1 cellular context compared by ENCODE assay signal in genomic region chr2:69741281-69742169, GRCh38.
TF ChIP-seq lines count a peak whose summit lies in the region.

Gene ANXA4, plus strand, starts transcription at chr2:69742134. Its CDS starts 39,432 bp downstream, at chr2:69781566.

TF ChIP-seq in HepG2, 621 proteins besides CTCF, POLR2A, EP300 and RAD21 (continued from another document and continues in another):
- TF ChIP-seq ETS1 (CRISPR knock-in tag; IDR thresholded peaks at IDR 0.05) (0 out of 2 replicates have a peak, but pooled peaks have one; percentile 31), ZNF280B (CRISPR knock-in tag; IDR thresholded peaks at IDR 0.05; ENCODE audit: borderline replicate concordance) (peak; percentile 92), MED1 (CRISPR knock-in tag; IDR thresholded peaks at IDR 0.05) (peak; percentile 78), NCOA1 (CRISPR knock-in tag; IDR thresholded peaks at IDR 0.05) (peak; percentile 96; the same call in 1 of the 2 replicates), EED (CRISPR knock-in tag; IDR thresholded peaks at IDR 0.05) (peak; percentile 87; the same call in 1 of the 2 replicates), KAT8 (CRISPR knock-in tag; IDR thresholded peaks at IDR 0.05) (peak; percentile 92), TBX3 (IDR thresholded peaks at IDR 0.05; ENCODE audit: borderline replicate concordance) (no peak), LCORL (IDR thresholded peaks at IDR 0.05) (no peak), LCORL (CRISPR knock-in tag; IDR thresholded peaks at IDR 0.05) (peak; percentile 96), HNF4G (IDR thresholded peaks at IDR 0.05; ENCODE audit: borderline replicate concordance, low read depth, low read length) (no peak; the same call in 1 of the 2 replicates), HNF4G (CRISPR knock-in tag; IDR thresholded peaks at IDR 0.05; ENCODE audit: borderline replicate concordance, low read depth) (peak; percentile 34; the same call in 1 of the 2 replicates), ARID3A (IDR thresholded peaks at IDR 0.05; ENCODE audit: low read depth, low read length) (no peak), ZNF296 (CRISPR knock-in tag; conservative IDR thresholded peaks at IDR 0.05) (peak; percentile 79), HOXA7 (CRISPR knock-in tag; IDR thresholded peaks at IDR 0.05) (no peak), NR3C1 (CRISPR knock-in tag; IDR thresholded peaks at IDR 0.05) (no peak), KMT2B (CRISPR knock-in tag; IDR thresholded peaks at IDR 0.05) (no peak), ZNF607 (CRISPR knock-in tag; IDR thresholded peaks at IDR 0.05; ENCODE audit: borderline replicate concordance) (peak; percentile 28), ZNF746 (CRISPR knock-in tag; IDR thresholded peaks at IDR 0.05) (no peak; the same call in none of the 2 replicates), ZNF431 (CRISPR knock-in tag; IDR thresholded peaks at IDR 0.05; ENCODE audit: borderline replicate concordance, low read depth) (peak; percentile 19; the same call in 1 of the 2 replicates), RFXANK (CRISPR knock-in tag; IDR thresholded peaks at IDR 0.05) (peak; percentile 48; the same call in 1 of the 2 replicates), ZNF17 (CRISPR knock-in tag; IDR thresholded peaks at IDR 0.05) (no peak; the same call in 1 of the 2 replicates), HNF1A (IDR thresholded peaks at IDR 0.05; ENCODE audit: low read depth) (no peak), HNF1A (CRISPR knock-in tag; IDR thresholded peaks at IDR 0.05; ENCODE audit: borderline replicate concordance) (no peak; the same call in 1 of the 2 replicates), SALL2 (CRISPR knock-in tag; IDR thresholded peaks at IDR 0.05) (peak; percentile 36; the same call in 1 of the 2 replicates), ZNF10 (CRISPR knock-in tag; IDR thresholded peaks at IDR 0.05; ENCODE audit: borderline replicate concordance, low read depth) (no peak), SP140L (CRISPR knock-in tag; IDR thresholded peaks at IDR 0.05; ENCODE audit: borderline replicate concordance) (no peak), SAP130 (CRISPR knock-in tag; IDR thresholded peaks at IDR 0.05; ENCODE audit: low read depth) (peak; percentile 92), REST (IDR thresholded peaks at IDR 0.05; ENCODE audit: borderline replicate concordance in 1 of 2, low read depth in 1 of 2, low read length in 2 of 2) (peak in 1 of 2 experiments; percentile 49; a peak in 3 of 4 replicates), ZNF136 (CRISPR knock-in tag; IDR thresholded peaks at IDR 0.05; ENCODE audit: low read depth) (peak; percentile 83), ZBTB10 (CRISPR knock-in tag; IDR thresholded peaks at IDR 0.05; ENCODE audit: borderline replicate concordance) (peak; percentile 93), ZNF576 (CRISPR knock-in tag; IDR thresholded peaks at IDR 0.05) (peak; percentile 84; the same call in 1 of the 2 replicates), SCMH1 (CRISPR knock-in tag; IDR thresholded peaks at IDR 0.05; ENCODE audit: borderline replicate concordance) (no peak), RFXAP (CRISPR knock-in tag; IDR thresholded peaks at IDR 0.05; ENCODE audit: borderline replicate concordance) (no peak; the same call in 1 of the 2 replicates), FOXK1 (CRISPR knock-in tag; IDR thresholded peaks at IDR 0.05; ENCODE audit: borderline replicate concordance, low read depth) (peak; percentile 32; the same call in 1 of the 2 replicates), HDAC2 (CRISPR knock-in tag; IDR thresholded peaks at IDR 0.05) (peak; percentile 61), CBFB (CRISPR knock-in tag; IDR thresholded peaks at IDR 0.05) (no peak)
- TF ChIP-seq, protein P1, sequence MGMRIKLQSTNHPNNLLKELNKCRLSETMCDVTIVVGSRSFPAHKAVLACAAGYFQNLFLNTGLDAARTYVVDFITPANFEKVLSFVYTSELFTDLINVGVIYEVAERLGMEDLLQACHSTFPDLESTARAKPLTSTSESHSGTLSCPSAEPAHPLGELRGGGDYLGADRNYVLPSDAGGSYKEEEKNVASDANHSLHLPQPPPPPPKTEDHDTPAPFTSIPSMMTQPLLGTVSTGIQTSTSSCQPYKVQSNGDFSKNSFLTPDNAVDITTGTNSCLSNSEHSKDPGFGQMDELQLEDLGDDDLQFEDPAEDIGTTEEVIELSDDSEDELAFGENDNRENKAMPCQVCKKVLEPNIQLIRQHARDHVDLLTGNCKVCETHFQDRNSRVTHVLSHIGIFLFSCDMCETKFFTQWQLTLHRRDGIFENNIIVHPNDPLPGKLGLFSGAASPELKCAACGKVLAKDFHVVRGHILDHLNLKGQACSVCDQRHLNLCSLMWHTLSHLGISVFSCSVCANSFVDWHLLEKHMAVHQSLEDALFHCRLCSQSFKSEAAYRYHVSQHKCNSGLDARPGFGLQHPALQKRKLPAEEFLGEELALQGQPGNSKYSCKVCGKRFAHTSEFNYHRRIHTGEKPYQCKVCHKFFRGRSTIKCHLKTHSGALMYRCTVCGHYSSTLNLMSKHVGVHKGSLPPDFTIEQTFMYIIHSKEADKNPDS (CRISPR knock-in tag; IDR thresholded peaks at IDR 0.05): 0 out of 2 replicates have a peak, but pooled peaks have one; percentile 62
- TF ChIP-seq, protein P2, sequence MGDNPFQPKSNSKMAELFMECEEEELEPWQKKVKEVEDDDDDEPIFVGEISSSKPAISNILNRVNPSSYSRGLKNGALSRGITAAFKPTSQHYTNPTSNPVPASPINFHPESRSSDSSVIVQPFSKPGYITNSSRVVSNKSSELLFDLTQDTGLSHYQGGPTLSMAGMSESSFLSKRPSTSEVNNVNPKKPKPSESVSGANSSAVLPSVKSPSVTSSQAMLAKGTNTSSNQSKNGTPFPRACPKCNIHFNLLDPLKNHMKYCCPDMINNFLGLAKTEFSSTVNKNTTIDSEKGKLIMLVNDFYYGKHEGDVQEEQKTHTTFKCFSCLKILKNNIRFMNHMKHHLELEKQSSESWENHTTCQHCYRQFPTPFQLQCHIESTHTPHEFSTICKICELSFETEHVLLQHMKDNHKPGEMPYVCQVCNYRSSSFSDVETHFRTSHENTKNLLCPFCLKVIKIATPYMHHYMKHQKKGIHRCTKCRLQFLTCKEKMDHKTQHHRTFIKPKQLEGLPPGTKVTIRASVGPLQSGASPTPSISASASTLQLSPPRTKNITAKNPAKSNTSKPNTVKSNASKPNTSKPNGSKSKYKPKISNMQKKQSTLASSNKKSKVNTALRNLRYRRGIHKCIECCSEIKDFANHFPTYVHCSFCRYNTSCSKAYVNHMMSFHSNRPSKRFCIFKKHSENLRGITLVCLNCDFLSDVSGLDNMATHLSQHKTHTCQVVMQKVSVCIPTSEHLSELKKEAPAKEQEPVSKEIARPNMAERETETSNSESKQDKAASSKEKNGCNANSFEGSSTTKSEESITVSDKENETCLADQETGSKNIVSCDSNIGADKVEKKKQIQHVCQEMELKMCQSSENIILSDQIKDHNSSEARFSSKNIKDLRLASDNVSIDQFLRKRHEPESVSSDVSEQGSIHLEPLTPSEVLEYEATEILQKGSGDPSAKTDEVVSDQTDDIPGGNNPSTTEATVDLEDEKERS (CRISPR knock-in tag; IDR thresholded peaks at IDR 0.05): 0 out of 2 replicates have a peak, but pooled peaks have one; percentile 49
